19 cellular contexts compared by ENCODE assay signal in genomic region chr1:41895552-41895951, GRCh38. TPM values are rescaled to one million over a fixed set of nuclear protein-coding genes. Genes with fewer than 3 reads are reported as not detected.
DNase-seq lines count a peak whose midpoint lies in the region; ATAC-seq, FAIRE-seq and TF ChIP-seq lines count a peak whose summit lies in the region.
"Had no signal": no experiment of that assay in that cellular context is flagged by ENCODE, and none has a peak within 500 bp of the region (broad histone marks: within the 10 kb centered on the region; RNA-seq: fewer than 3 reads in every experiment).

No MANE protein-coding gene starts in this region.

- peak overlapping the region in 1 of 7 donors; percentile 38 for H3K4me3 Mint-ChIP-seq in CD8-positive, alpha-beta memory T cell
- peak overlapping the region; percentile 83 for H3K4me3 Mint-ChIP-seq in natural killer cell
- H3K4me3 Mint-ChIP-seq: neural crest cell had no signal

- no peaks in the 10 kb centered on the region for H3K27me3 Mint-ChIP-seq in CD8-positive, alpha-beta memory T cell
- no peaks in the 10 kb centered on the region for H3K27me3 Mint-ChIP-seq in natural killer cell (ENCODE audit: low read depth in 2 of 2)

- SMC1A ChIA-PET in GM12878 (lab: Charles Lee; ENCODE audit: uncharacterized antibody, unreplicated experiment): interaction anchor here (0.7 to 1.3 kb wide), 3 partner anchors 14 to 143 kb away, joined by 3 to 4 read pairs (median 3); no protein-coding TSS in a partner anchor

- H3K27ac ChIP-seq in CD8-positive, alpha-beta memory T cell (ENCODE audit: low read depth, low read length): no peak overlapping the region
- H3K27ac ChIP-seq in GM12878 (ENCODE audit: control insufficient read depth, insufficient read depth) (peak overlapping the region; percentile 4; the same call in 1 of the 2 replicates), esophagus squamous epithelium (no peak overlapping the region)
- H3K27ac ChIP-seq: thoracic aorta had no signal

- FAIRE-seq in GM12878 (lab: Jason Lieb, UNC): no peak

- no peak overlapping the region for H3K4me3 ChIP-seq in CD8-positive, alpha-beta memory T cell (ENCODE audit: low read length)
- no peak overlapping the region for H3K4me3 ChIP-seq in GM12878
- no peak overlapping the region for H3K4me3 ChIP-seq in esophagus squamous epithelium
- H3K4me3 ChIP-seq: thoracic aorta had no signal

- CTCF ChIA-PET in CD8-positive, alpha-beta memory T cell (lab: Charles Lee): interaction anchor here (1.0 kb wide), 1 partner anchor 25 kb away, joined by 3 read pairs; no protein-coding TSS in a partner anchor
- CTCF ChIA-PET in GM12878 (lab: Yijun Ruan, JAX): no interaction called here

- no peaks in the 10 kb centered on the region for H4K20me1 ChIP-seq in GM12878 (ENCODE audit: control insufficient read depth, insufficient read depth)

- no TSS peak for BruUV-seq in GM12878 (replicated peaks; lab: Mats Ljungman, UMichigan)

- no peaks in the 10 kb centered on the region for H3K9me3 ChIP-seq in CD8-positive, alpha-beta memory T cell (ENCODE audit: low read length)
- H3K9me3 ChIP-seq in GM12878 (replicated peaks; ENCODE audit: control insufficient read depth, insufficient read depth, low read length) (no peaks in the 10 kb centered on the region), esophagus squamous epithelium (no peaks in the 10 kb centered on the region)
- H3K9me3 ChIP-seq: thoracic aorta had no signal

- H3K9ac ChIP-seq in GM12878 (ENCODE audit: control insufficient read depth, insufficient read depth, low read length): no peak overlapping the region

- no peak for TF ChIP-seq EP300 in GM12878 (IDR thresholded peaks at IDR 0.05; ENCODE audit: borderline replicate concordance in 1 of 2, control insufficient read depth in 1 of 2, low read depth in 2 of 2, low read length in 2 of 2)

- TF ChIP-seq CTCF in GM12878 (IDR thresholded peaks at IDR 0.05 in 2 of 3, conservative IDR thresholded peaks at IDR 0.05 in 1 of 3; ENCODE audit: control insufficient read depth in 2 of 3, extremely low read depth in 1 of 3, insufficient read depth in 1 of 3, low read depth in 3 of 3, low read length in 3 of 3) (no peak), natural killer cell (IDR thresholded peaks at IDR 0.05) (no peak), esophagus squamous epithelium (IDR thresholded peaks at IDR 0.05) (no peak)

- TF ChIP-seq POLR2A in GM12878 (IDR thresholded peaks at IDR 0.05; ENCODE audit: low read depth, low read length) (no peak), esophagus squamous epithelium (IDR thresholded peaks at IDR 0.05) (no peak)

- RAD21 ChIA-PET in GM12878 (lab: Charles Lee; ENCODE audit: unreplicated experiment): no interaction called here

- peak overlapping the region in 5 of 8 donors; percentile 77 to 89 (median 87) for H3K27ac Mint-ChIP-seq in CD8-positive, alpha-beta memory T cell
- peak overlapping the region; percentile 90 to 93 for H3K27ac Mint-ChIP-seq in natural killer cell
- H3K27ac Mint-ChIP-seq: progenitor cell of endocrine pancreas had no signal

- H3K36me3 Mint-ChIP-seq in CD8-positive, alpha-beta memory T cell: peaks cover 0 to 2% (median 1%) of the 10 kb centered on the region in 3 donors
- no peaks in the 10 kb centered on the region for H3K36me3 Mint-ChIP-seq in natural killer cell

- no peak for DNase-seq in CD8-positive, alpha-beta memory T cell
- DNase-seq in NCI-H226 (peak; percentile 56), GM12878 (ENCODE audit: low read depth, low spot score) (no peak), natural killer cell (no peak), esophagus squamous epithelium (lab: John Stamatoyannopoulos, UW) (no peak), posterior vena cava (ENCODE audit: low spot score) (no peak)
- DNase-seq in stimulated activated CD4-positive, alpha-beta T cell treated with anti-CD3 and anti-CD28 coated beads, Interleukin-2, amount 100 ng/mL, for 24 hours: no peak
- DNase-seq: activated CD4-positive, alpha-beta T cell treated with anti-CD3 and anti-CD28 coated beads, Interleukin-2, amount 50 U/mL, for 1 hour; activated naive CD4-positive, alpha-beta T cell treated with Interleukin-2 at 50 U/mL for 16 hours; glutamatergic neuron; midbrain; NCI-H69; SHP77 treated with DMSO at 0.1 percent for 48 hours; stimulated activated CD4-positive, alpha-beta T cell treated with anti-CD3 and anti-CD28 coated beads, Interleukin-1b, Interleukin-23, amount 100 ng/mL, for 48 hours; stimulated activated naive CD4-positive, alpha-beta T cell had no signal

- intact Hi-C loops in GM12878 (cut with micrococcal nuclease; ENCODE audit: unreplicated experiment) (no loop called here), natural killer cell (cut with micrococcal nuclease) (loop anchor here (5.0 to 10.0 kb wide), 2 partner anchors 213 to 1039 kb away; no protein-coding TSS in a partner anchor), esophagus squamous epithelium (cut with DNase I) (no loop called here), posterior vena cava (cut with DNase I) (no loop called here)

- H3K27me3 ChIP-seq in CD8-positive, alpha-beta memory T cell (ENCODE audit: insufficient read depth, low read length, poor library complexity, severe bottlenecking): no peaks in the 10 kb centered on the region
- no peaks in the 10 kb centered on the region for H3K27me3 ChIP-seq in GM12878 (replicated peaks in 1 of 2; ENCODE audit: control insufficient read depth in 2 of 2, insufficient read depth in 2 of 2, low read length in 1 of 2)
- H3K27me3 ChIP-seq in esophagus squamous epithelium: no peaks in the 10 kb centered on the region

- H3K4me1 Mint-ChIP-seq in CD8-positive, alpha-beta memory T cell: peaks cover 80 to 95% (median 80%) of the 10 kb centered on the region in 3 donors
- H3K4me1 Mint-ChIP-seq in natural killer cell: peaks cover 92 to 93% of the 10 kb centered on the region in 2 donors

- ATAC-seq in GM12878 (no peak), natural killer cell (no peak)
- ATAC-seq: esophagus mucosa had no signal

- no peak overlapping the region for H3K4me2 ChIP-seq in GM12878 (ENCODE audit: control insufficient read depth, insufficient read depth)

- POLR2A ChIA-PET in CD8-positive, alpha-beta memory T cell (lab: Charles Lee): interaction anchor here (1.4 kb wide), 1 partner anchor 21 kb away, joined by 3 read pairs; no protein-coding TSS in a partner anchor
- POLR2A ChIA-PET in GM12878 (lab: Charles Lee): no interaction called here

- in situ Hi-C loops in GM12878 (cut with MboI): no loop called here

- TF ChIP-seq RAD21 in GM12878 (IDR thresholded peaks at IDR 0.05; ENCODE audit: insufficient read depth, low read depth, low read length): no peak

- no peaks in the 10 kb centered on the region for H3K36me3 ChIP-seq in CD8-positive, alpha-beta memory T cell (ENCODE audit: insufficient read depth, low read length)
- H3K36me3 ChIP-seq in GM12878 (ENCODE audit: control insufficient read depth in 2 of 2, insufficient read depth in 2 of 2, low read length in 1 of 2) (no peaks in the 10 kb centered on the region), esophagus squamous epithelium (no peaks in the 10 kb centered on the region)
- H3K36me3 ChIP-seq: thoracic aorta had no signal

- H3K4me1 ChIP-seq in CD8-positive, alpha-beta memory T cell (ENCODE audit: insufficient read depth, low read length): peaks cover 81% of the 10 kb centered on the region
- H3K4me1 ChIP-seq in GM12878 (ENCODE audit: control insufficient read depth, insufficient read depth, low read length) (peaks cover 14% of the 10 kb centered on the region), esophagus squamous epithelium (peaks cover 7 to 23% (median 9%) of the 10 kb centered on the region in 3 donors)

- peaks cover 1% of the 10 kb centered on the region; the same call in 1 of the 2 replicates for H3K79me2 ChIP-seq in GM12878 (ENCODE audit: control insufficient read depth, insufficient read depth, low read length)

- H2AFZ ChIP-seq in GM12878 (ENCODE audit: control insufficient read depth, low read depth, low read length): no peak overlapping the region

- no peaks in the 10 kb centered on the region for H3K9me3 Mint-ChIP-seq in CD8-positive, alpha-beta memory T cell
- H3K9me3 Mint-ChIP-seq in natural killer cell: no peaks in the 10 kb centered on the region
- H3K9me3 Mint-ChIP-seq: neural crest cell had no signal

- 70% methylated on average over 4 of the region's 4 CpGs for WGBS in GM12878 (ENCODE audit: insufficient coverage, insufficient replicate concordance, low lambda C conversion rate, missing lambda C conversion rate)
- WGBS in esophagus squamous epithelium, 2 donors: 78 to 83% methylated on average over 4 of the region's 4 CpGs

TF ChIP-seq in GM12878, 131 proteins besides CTCF, POLR2A, EP300 and RAD21 (continues in another document):
- no peak for TF ChIP-seq FOXK2 (IDR thresholded peaks at IDR 0.05)
- TF ChIP-seq TCF7 (IDR thresholded peaks at IDR 0.05; ENCODE audit: borderline replicate concordance): no peak
- no peak for TF ChIP-seq MEF2B (IDR thresholded peaks at IDR 0.05; ENCODE audit: partially characterized antibody, poor library complexity, severe bottlenecking)
- no peak for TF ChIP-seq ZZZ3 (IDR thresholded peaks at IDR 0.05; ENCODE audit: control insufficient read depth, insufficient read length, low read depth)
- no peak for TF ChIP-seq SMAD1 (IDR thresholded peaks at IDR 0.05; ENCODE audit: low read depth, partially characterized antibody)
- no peak for TF ChIP-seq FOS (IDR thresholded peaks at IDR 0.05; ENCODE audit: borderline replicate concordance, extremely low read depth, insufficient read length)

RNA-seq across cellular contexts. Expression of gene HIVEP3, which starts 23.2 kb away (rescaled TPM):
- total RNA-seq in CD8-positive, alpha-beta memory T cell: 10 to 100 TPM; 23.0 to 24.0 TPM
- 15.1 TPM for polyA plus RNA-seq in CD8-positive, alpha-beta memory T cell
- total RNA-seq in GM12878 (2013; cell fraction: nucleolus; rRNA removed): 42.5 and 46.4 TPM in 2 replicates
- 2.8 and 2.9 TPM in 2 replicates for total RNA-seq in GM12878 (2014; rRNA removed)
- total RNA-seq in GM12878 (2014; rRNA removed; fragmentation: Illumina TruSeq; extraction: Trizol): 3.4 and 3.5 TPM in 2 replicates
- 13.6 and 13.8 TPM in 2 replicates for total RNA-seq in GM12878 (2021)
- 1.8 TPM for polyA plus RNA-seq in GM12878 (2011; ENCODE audit: low read depth)
- 3.5 and 4.3 TPM in 2 replicates for polyA plus RNA-seq in GM12878 (2011; rRNA removed)
- polyA plus RNA-seq in GM12878 (2011; cell fraction: cytosol; rRNA removed): 5.4 and 6.8 TPM in 2 replicates
- 7.7 and 9.8 TPM in 2 replicates for polyA plus RNA-seq in GM12878 (2011; cell fraction: nucleus; rRNA removed)
- 4.9 and 5.2 TPM in 2 replicates for polyA plus RNA-seq in GM12878 (2012)
- polyA plus RNA-seq in GM12878 (2014; fragmentation: Illumina TruSeq; extraction: Trizol): 7.4 and 8.6 TPM in 2 replicates
- 1 to 10 TPM; 1.8 to 2.2 TPM for polyA plus RNA-seq in GM12878 (2014; fragmentation: Nextera tagmentation; extraction: Ambion mirVana)
- polyA plus RNA-seq in GM12878 (2014; rRNA removed): 6.0 and 7.7 TPM in 2 replicates
- polyA plus RNA-seq in GM12878 (2016; fragmentation: Nextera tagmentation; extraction: Ambion mirVana): 1 to 10 TPM; 3.0 to 4.3 TPM
- 11.4 and 11.5 TPM in 2 replicates for polyA minus RNA-seq in GM12878 (2011; rRNA and poly(A)+ RNA removed)
- polyA minus RNA-seq in GM12878 (2011; cell fraction: cytosol; rRNA and poly(A)+ RNA removed): 5.5 and 5.6 TPM in 2 replicates
- 6.0 and 17.6 TPM in 2 replicates for polyA minus RNA-seq in GM12878 (2011; cell fraction: nucleus; rRNA and poly(A)+ RNA removed)
- 10 to 100 TPM; 26.2 to 35.2 (median 29.8) TPM for total RNA-seq in natural killer cell
- total RNA-seq in esophagus squamous epithelium: 10 to 100 TPM in 1 of 4 donors, 1 to 10 TPM in 3; 3.2 to 11.0 (median 4.2) TPM
- total RNA-seq in posterior vena cava: 1 to 10 TPM; 4.1 to 5.5 TPM
